ENCODE assay signal across 8 cellular contexts in the genomic region with DNA sequence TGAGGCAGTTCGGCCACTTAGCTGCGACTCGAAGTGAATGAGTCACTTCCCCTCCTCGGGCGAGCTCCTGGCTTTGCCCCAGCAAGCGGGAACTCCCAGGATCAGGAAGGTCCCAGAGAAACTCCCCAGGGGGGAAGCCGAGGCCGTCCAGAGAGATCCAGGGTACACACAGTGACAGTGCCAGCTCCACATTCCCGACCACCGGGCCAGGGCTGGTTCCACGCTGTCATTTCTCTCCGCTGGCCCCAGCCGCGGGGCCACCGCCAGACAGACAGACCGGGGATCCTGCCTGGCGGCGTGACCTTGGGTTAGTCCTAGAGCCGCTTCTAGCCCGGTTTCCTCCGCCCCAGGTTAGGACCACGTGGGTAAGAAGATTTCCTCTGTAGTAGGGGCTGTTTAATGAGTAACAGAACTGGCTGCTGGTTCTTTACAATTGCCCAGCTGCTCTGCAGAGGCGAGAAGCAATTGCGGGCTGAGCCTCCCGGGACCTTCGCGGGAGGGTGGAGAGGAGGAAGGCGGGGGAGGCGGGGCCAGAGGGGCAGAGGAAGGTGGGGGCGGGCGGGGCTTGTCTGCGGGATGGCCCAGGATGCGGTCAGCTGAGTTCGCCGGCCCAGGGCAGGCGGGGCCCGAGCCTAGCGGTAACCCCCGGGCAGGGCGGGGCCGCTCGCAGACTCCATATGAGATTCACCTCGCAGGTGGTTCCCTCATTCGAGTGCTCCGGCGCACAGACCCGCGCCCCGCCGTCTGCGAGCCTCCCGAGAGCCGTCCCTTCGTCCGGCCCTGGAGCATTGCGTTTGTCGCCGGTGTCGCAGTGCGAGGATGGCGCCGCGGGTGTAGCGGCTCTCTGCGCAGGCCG. TPM values are rescaled to one million over a fixed set of nuclear protein-coding genes. Genes with fewer than 3 reads are reported as not detected.
DNase-seq lines count a peak whose midpoint lies in the region; ATAC-seq and TF ChIP-seq lines count a peak whose summit lies in the region.

A gene (plus strand): TSS at position 707 of the 856 bp plus-strand sequence. CDS start 5,519 bp downstream, outside the sequence.

- peak within 1 kb of the TSS; percentile 71 for H3K4me3 Mint-ChIP-seq in activated T-helper 2 cell treated with anti-CD3 and anti-CD28 coated beads, Interferon-gamma antibody, Interleukin-2, Interleukin-4, amounts not matched to agents 10 μg/mL and 5 μg/mL and 100 μg/mL, durations not matched to agents 14 hours and 24 hours and 36 hours (ENCODE audit: low read depth)
- peak within 1 kb of the TSS; percentile 88 to 94 (median 89) for H3K4me3 Mint-ChIP-seq in nephron
- H3K4me3 Mint-ChIP-seq in stimulated activated naive CD8-positive, alpha-beta T cell treated with anti-CD3 and anti-CD28 coated beads, Interleukin-15, Interleukin-2, amounts not matched to agents 100 ng/mL and 50 ng/mL, for 24 hours = peak within 1 kb of the TSS; percentile 85

- H3K4me3 ChIP-seq in HUES6 (ENCODE audit: low read depth, low read length) (peak within 1 kb of the TSS; percentile 76), RWPE2 (ENCODE audit: severe bottlenecking) (peak within 1 kb of the TSS; percentile 81)

- H3K36me3 Mint-ChIP-seq in activated T-helper 2 cell treated with anti-CD3 and anti-CD28 coated beads, Interferon-gamma antibody, Interleukin-2, Interleukin-4, amounts not matched to agents 10 μg/mL and 5 μg/mL and 100 μg/mL, durations not matched to agents 14 hours and 24 hours and 36 hours (ENCODE audit: low read depth) = peaks cover 46% of the 10 kb centered on the region
- peaks cover 14% of the 10 kb centered on the region for H3K36me3 Mint-ChIP-seq in nephron (ENCODE audit: low read depth)
- H3K36me3 Mint-ChIP-seq in stimulated activated naive CD8-positive, alpha-beta T cell treated with anti-CD3 and anti-CD28 coated beads, Interleukin-15, Interleukin-2, amounts not matched to agents 100 ng/mL and 50 ng/mL, for 24 hours (ENCODE audit: low read depth) = peaks cover 38% of the 10 kb centered on the region

- DNase-seq in DMS 273 treated with DMSO at 0.1 percent for 48 hours (lab: John Stamatoyannopoulos, UW) (peak; percentile 74), RWPE2 (ENCODE audit: low spot score) (peak; percentile 97), fibroblast of peridontal ligament (ENCODE audit: extremely low read depth) (peak; percentile 93)
- peak; percentile 88 for DNase-seq in activated T-helper 2 cell treated with anti-CD3 and anti-CD28 coated beads, Interferon-gamma antibody, Interleukin-2, Interleukin-4, amounts not matched to agents 10 μg/mL and 5 μg/mL and 100 μg/mL, durations not matched to agents 14 hours and 24 hours and 36 hours (ENCODE audit: low spot score)

- H3K27me3 ChIP-seq in HUES6 (ENCODE audit: control insufficient read depth, insufficient read depth, low read length) (no peaks in the 10 kb centered on the region; the same call in 1 of the 2 replicates), RWPE2 (ENCODE audit: insufficient read depth, poor library complexity, severe bottlenecking) (no peaks in the 10 kb centered on the region)

- peak within 1 kb of the TSS; percentile 93 for H3K9ac ChIP-seq in HUES6 (ENCODE audit: low read length)

- peaks cover 31% of the 10 kb centered on the region for H3K36me3 ChIP-seq in HUES6 (ENCODE audit: control insufficient read depth, insufficient read depth, low read length)
- H3K36me3 ChIP-seq in RWPE2 (ENCODE audit: low read depth) = peaks cover 43% of the 10 kb centered on the region

- TF ChIP-seq CTCF in RWPE2 (IDR thresholded peaks at IDR 0.05; ENCODE audit: poor library complexity, severe bottlenecking) (no peak), nephron (IDR thresholded peaks at IDR 0.05; ENCODE audit: unreplicated experiment in 3 of 3) (no peak)

- peak within 1 kb of the TSS; percentile 87; the same call in 1 of the 2 replicates for H3K27ac ChIP-seq in HUES6 (ENCODE audit: low read depth, low read length)
- H3K27ac ChIP-seq in RWPE2 (ENCODE audit: poor library complexity, severe bottlenecking) = peak within 1 kb of the TSS; percentile 98

- H3K4me1 Mint-ChIP-seq in activated T-helper 2 cell treated with anti-CD3 and anti-CD28 coated beads, Interferon-gamma antibody, Interleukin-2, Interleukin-4, amounts not matched to agents 10 μg/mL and 5 μg/mL and 100 μg/mL, durations not matched to agents 14 hours and 24 hours and 36 hours (ENCODE audit: low read depth) = peaks cover 65% of the 10 kb centered on the region
- H3K4me1 Mint-ChIP-seq in nephron = peaks cover 19% of the 10 kb centered on the region
- peaks cover 81% of the 10 kb centered on the region for H3K4me1 Mint-ChIP-seq in stimulated activated naive CD8-positive, alpha-beta T cell treated with anti-CD3 and anti-CD28 coated beads, Interleukin-15, Interleukin-2, amounts not matched to agents 100 ng/mL and 50 ng/mL, for 24 hours (ENCODE audit: low read depth)

- intact Hi-C loops in activated T-helper 2 cell treated with anti-CD3 and anti-CD28 coated beads, Interferon-gamma antibody, Interleukin-2, Interleukin-4, amounts not matched to agents 10 μg/mL and 5 μg/mL and 100 μg/mL, durations not matched to agents 14 hours and 24 hours and 36 hours (cut with micrococcal nuclease) = loop anchor here (1.0 to 5.0 kb wide), 7 partner anchors 9 to 216 kb away; a partner anchor contains a TSS

- H3K4me1 ChIP-seq in HUES6 (ENCODE audit: control insufficient read depth, insufficient read depth, low read length) (peaks cover 44% of the 10 kb centered on the region), RWPE2 (ENCODE audit: insufficient read depth, poor library complexity, severe bottlenecking) (peaks cover 58% of the 10 kb centered on the region)

- H3K9me3 ChIP-seq in HUES6 (ENCODE audit: control insufficient read depth, insufficient read depth, low read depth, low read length) (no peaks in the 10 kb centered on the region), RWPE2 (ENCODE audit: severe bottlenecking) (no peaks in the 10 kb centered on the region)

- H3K27me3 Mint-ChIP-seq in activated T-helper 2 cell treated with anti-CD3 and anti-CD28 coated beads, Interferon-gamma antibody, Interleukin-2, Interleukin-4, amounts not matched to agents 10 μg/mL and 5 μg/mL and 100 μg/mL, durations not matched to agents 14 hours and 24 hours and 36 hours (ENCODE audit: low read depth) = no peaks in the 10 kb centered on the region
- peaks cover 59% of the 10 kb centered on the region for H3K27me3 Mint-ChIP-seq in nephron (ENCODE audit: low read depth)
- no peaks in the 10 kb centered on the region for H3K27me3 Mint-ChIP-seq in stimulated activated naive CD8-positive, alpha-beta T cell treated with anti-CD3 and anti-CD28 coated beads, Interleukin-15, Interleukin-2, amounts not matched to agents 100 ng/mL and 50 ng/mL, for 24 hours

- peak; percentile 56 for ATAC-seq in GM21447 (IDR thresholded peaks at IDR 0.05; ENCODE audit: unreplicated experiment)
- ATAC-seq in RWPE2 (ENCODE audit: low read depth) = peak; percentile 62

- H3K9me3 Mint-ChIP-seq in activated T-helper 2 cell treated with anti-CD3 and anti-CD28 coated beads, Interferon-gamma antibody, Interleukin-2, Interleukin-4, amounts not matched to agents 10 μg/mL and 5 μg/mL and 100 μg/mL, durations not matched to agents 14 hours and 24 hours and 36 hours = no peaks in the 10 kb centered on the region
- no peaks in the 10 kb centered on the region for H3K9me3 Mint-ChIP-seq in nephron
- H3K9me3 Mint-ChIP-seq in stimulated activated naive CD8-positive, alpha-beta T cell treated with anti-CD3 and anti-CD28 coated beads, Interleukin-15, Interleukin-2, amounts not matched to agents 100 ng/mL and 50 ng/mL, for 24 hours = no peaks in the 10 kb centered on the region

- H3K27ac Mint-ChIP-seq in activated T-helper 2 cell treated with anti-CD3 and anti-CD28 coated beads, Interferon-gamma antibody, Interleukin-2, Interleukin-4, amounts not matched to agents 10 μg/mL and 5 μg/mL and 100 μg/mL, durations not matched to agents 14 hours and 24 hours and 36 hours = peak within 1 kb of the TSS; percentile 91
- H3K27ac Mint-ChIP-seq in nephron = peak within 1 kb of the TSS; percentile 56 to 94 (median 59)
- H3K27ac Mint-ChIP-seq in stimulated activated naive CD8-positive, alpha-beta T cell treated with anti-CD3 and anti-CD28 coated beads, Interleukin-15, Interleukin-2, amounts not matched to agents 100 ng/mL and 50 ng/mL, for 24 hours = peak within 1 kb of the TSS; percentile 94

RNA-seq across cellular contexts. Expression of the gene that starts here (rescaled TPM):
- 48.9 and 52.9 TPM in 2 replicates for total RNA-seq in activated T-helper 2 cell treated with anti-CD3 and anti-CD28 coated beads, Interferon-gamma antibody, Interleukin-2, Interleukin-4, amounts not matched to agents 10 μg/mL and 5 μg/mL and 100 μg/mL, durations not matched to agents 14 hours and 24 hours and 36 hours

Comparison
In these comparisons a context has a peak if more than half of its experiments do, and no peak if none do; other contexts are left out.
1. Peak in every context shown above with its lines: DNase-seq, ATAC-seq, H3K4me3 ChIP-seq and H3K27ac ChIP-seq.